18 cellular contexts compared by ENCODE assay signal in the genomic region with DNA sequence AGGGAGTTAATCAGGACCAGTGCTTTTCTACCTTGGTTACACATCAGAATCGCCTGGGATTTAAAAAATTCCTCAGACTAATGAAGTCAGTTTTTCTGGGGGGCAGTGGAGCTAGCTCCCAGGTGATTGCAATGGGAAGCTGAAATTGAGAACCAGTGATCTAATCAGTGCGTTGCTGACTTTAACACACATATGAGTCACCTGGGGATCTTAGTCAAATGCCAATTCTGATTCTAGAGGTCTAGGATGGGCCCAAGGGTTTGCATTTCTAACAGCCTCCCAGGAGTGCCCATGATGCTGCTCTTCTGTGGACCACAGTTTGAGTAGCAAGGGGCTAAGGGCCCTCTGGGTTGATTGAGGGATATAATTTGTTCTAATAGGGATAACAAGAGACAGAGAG. TPM values are rescaled to one million over a fixed set of nuclear protein-coding genes. Genes with fewer than 3 reads are reported as not detected.
"Had no signal": no experiment of that assay in that cellular context is flagged by ENCODE, and none has a peak within 500 bp of the region (broad histone marks: within the 10 kb centered on the region; RNA-seq: fewer than 3 reads in every experiment).

No MANE protein-coding gene starts in this region.

- H3K27ac Mint-ChIP-seq: activated naive CD4-positive, alpha-beta T cell treated with anti-CD3 and anti-CD28 coated beads for 36 hours; activated naive CD8-positive, alpha-beta T cell treated with anti-CD3 and anti-CD28 coated beads, Interleukin-2, amount 50 U/mL, for 24 hours; natural killer cell treated with Interleukin-12 subunit alpha and Interleukin-12 subunit beta and Interleukin-15 and Interleukin-18, amount 100 ng/mL, for 72 hours; WTC11 had no signal

- H3K4me3 Mint-ChIP-seq: activated naive CD4-positive, alpha-beta T cell treated with anti-CD3 and anti-CD28 coated beads for 36 hours; activated naive CD8-positive, alpha-beta T cell treated with anti-CD3 and anti-CD28 coated beads, Interleukin-2, amount 50 U/mL, for 24 hours; natural killer cell treated with Interleukin-12 subunit alpha and Interleukin-12 subunit beta and Interleukin-15 and Interleukin-18, amount 100 ng/mL, for 72 hours; WTC11 had no signal

- H3K36me3 Mint-ChIP-seq: natural killer cell treated with Interleukin-12 subunit alpha and Interleukin-12 subunit beta and Interleukin-15 and Interleukin-18, amount 100 ng/mL, for 72 hours; WTC11 had no signal

- H3K4me1 ChIP-seq: right atrium auricular region, vagina had no signal

- ATAC-seq: activated naive CD8-positive, alpha-beta T cell treated with anti-CD3 and anti-CD28 coated beads, Interleukin-2, amount 50 U/mL, for 24 hours; left ventricle myocardium superior; natural killer cell treated with Interleukin-12 subunit alpha and Interleukin-12 subunit beta and Interleukin-15 and Interleukin-18, amount 100 ng/mL, for 72 hours; WTC11 had no signal

- H3K27ac ChIP-seq: right atrium auricular region, skin epidermis, transverse colon, vagina had no signal

- H3K9me3 Mint-ChIP-seq: activated naive CD4-positive, alpha-beta T cell treated with anti-CD3 and anti-CD28 coated beads for 36 hours; activated naive CD8-positive, alpha-beta T cell treated with anti-CD3 and anti-CD28 coated beads, Interleukin-2, amount 50 U/mL, for 24 hours; natural killer cell treated with Interleukin-12 subunit alpha and Interleukin-12 subunit beta and Interleukin-15 and Interleukin-18, amount 100 ng/mL, for 72 hours; WTC11 had no signal

- DNase-seq: activated CD4-positive, alpha-beta T cell treated with anti-CD3 and anti-CD28 coated beads for 48 hours; activated CD8-positive, alpha-beta memory T cell treated with anti-CD3 and anti-CD28 coated beads for 24 hours; activated naive CD4-positive, alpha-beta T cell treated with anti-CD3 and anti-CD28 coated beads for 36 hours; activated naive CD8-positive, alpha-beta T cell treated with anti-CD3 and anti-CD28 coated beads, Interleukin-2, amount 50 U/mL, for 24 hours; aorta; hippocampal formation; kidney; left ventricle myocardium superior; stimulated activated CD4-positive, alpha-beta T cell treated with anti-CD3 and anti-CD28 coated beads, Interleukin-15, amount 100 ng/mL, for 24 hours; stimulated activated CD4-positive, alpha-beta T cell treated with anti-CD3 and anti-CD28 coated beads, Interleukin-4, amount 100 ng/mL, for 1 hour; stimulated activated naive CD4-positive, alpha-beta T cell; substantia nigra; transverse colon had no signal

- H3K4me3 ChIP-seq: right atrium auricular region, skin epidermis, transverse colon, vagina had no signal

- H3K9me3 ChIP-seq: right atrium auricular region, transverse colon, vagina had no signal

- H3K4me1 Mint-ChIP-seq: activated naive CD8-positive, alpha-beta T cell treated with anti-CD3 and anti-CD28 coated beads, Interleukin-2, amount 50 U/mL, for 24 hours had no signal

- H3K27me3 ChIP-seq: right atrium auricular region, transverse colon, vagina had no signal

- H3K36me3 ChIP-seq: right atrium auricular region, transverse colon, vagina had no signal

RNA-seq across cellular contexts. Expression of gene KL, which starts 54.5 kb away (rescaled TPM):
- total RNA-seq: WTC11 had no signal
